Comparison of ENCODE assay signal across 9 cellular contexts in genomic region chrX:3548743-3549441, GRCh38.
DNase-seq lines count a peak whose midpoint lies in the region; ATAC-seq and TF ChIP-seq lines count a peak whose summit lies in the region.
"Had no signal": no experiment of that assay in that cellular context is flagged by ENCODE, and none has a peak within 500 bp of the region (broad histone marks: within the 10 kb centered on the region; RNA-seq: fewer than 3 reads in every experiment).

No MANE protein-coding gene starts in this region.

- peak; percentile 42 for ATAC-seq in mucosa of descending colon
- no peak for ATAC-seq in stimulated activated memory B cell treated with anti-CD40 and anti-IgM and Interleukin-4, amounts not matched to agents 10 μg/mL and 1 μg/mL and 100 μg/mL, for 72 hours
- ATAC-seq in HG02870 (IDR thresholded peaks at IDR 0.05; ENCODE audit: unreplicated experiment) = no peak
- ATAC-seq in activated CD4-positive, CD25-positive, alpha-beta regulatory T cell treated with anti-CD3 and anti-CD28 coated beads, Interleukin-2, amount 50 U/mL, for 24 hours = no peak

- TF ChIP-seq CTCF in mammary epithelial cell (conservative IDR thresholded peaks at IDR 0.05 in 1 of 2, IDR thresholded peaks at IDR 0.05 in 1 of 2; ENCODE audit: extremely low read depth in 1 of 2, insufficient read depth in 1 of 2, low read depth in 1 of 2, low read length in 2 of 2) (peak; percentile 22 to 47), mucosa of descending colon (IDR thresholded peaks at IDR 0.05) (no peak)

- intact Hi-C loops in mammary epithelial cell (cut with micrococcal nuclease) = loop anchor here (1.0 to 5.0 kb wide), 3 partner anchors 304 to 512 kb away; no protein-coding TSS in a partner anchor
- intact Hi-C loops in mucosa of descending colon (cut with DNase I, micrococcal nuclease) = no loop called here

- peak overlapping the region; percentile 62 for H3K4me2 ChIP-seq in mammary epithelial cell (ENCODE audit: insufficient read depth, low read depth, low read length)

- H3K4me1 ChIP-seq in mammary epithelial cell (ENCODE audit: insufficient read depth, low read length) = peaks cover 8% of the 10 kb centered on the region
- no peaks in the 10 kb centered on the region for H3K4me1 ChIP-seq in mucosa of descending colon (ENCODE audit: low read depth)

- no peaks in the 10 kb centered on the region for H3K36me3 Mint-ChIP-seq in stimulated activated memory B cell treated with anti-CD40 and anti-IgM and Interleukin-4, amounts not matched to agents 10 μg/mL and 1 μg/mL and 100 μg/mL, for 72 hours

- H3K9me3 ChIP-seq in mammary epithelial cell (replicated peaks; ENCODE audit: insufficient read depth, low read length) (no peaks in the 10 kb centered on the region), mucosa of descending colon (no peaks in the 10 kb centered on the region)

- DNase-seq in COLO829 (ENCODE audit: low spot score) (peak; percentile 34), NCI-H226 (peak; percentile 47), mammary epithelial cell (peak; percentile 34), mucosa of descending colon (peak in 1 of 3 donors; percentile 1)
- no peak for DNase-seq in activated CD8-positive, alpha-beta memory T cell treated with anti-CD3 and anti-CD28 coated beads for 24 hours

- WGBS in mammary epithelial cell (ENCODE audit: low coverage, missing lambda C conversion rate) = 21% methylated on average over 17 of the region's 17 CpGs

- dilution Hi-C loops in mammary epithelial cell (cut with HindIII; ENCODE audit: low sequenced_read_pairs) = no loop called here

- no peak overlapping the region for H3K27ac ChIP-seq in mammary epithelial cell (ENCODE audit: insufficient read depth, low read depth, low read length)

- H2AFZ ChIP-seq in mammary epithelial cell (ENCODE audit: low read depth, low read length) = peak overlapping the region; percentile 66

- H3K4me3 ChIP-seq in mammary epithelial cell (replicated peaks in 1 of 3; ENCODE audit: insufficient read depth in 1 of 3, low read depth in 2 of 3, low read length in 3 of 3) (peak overlapping the region; percentile 12 to 35 (median 27)), mucosa of descending colon (no peak overlapping the region)

- BruUV-seq in mammary epithelial cell (replicated peaks; lab: Mats Ljungman, UMichigan) = no TSS peak

- H3K27me3 Mint-ChIP-seq in stimulated activated memory B cell treated with anti-CD40 and anti-IgM and Interleukin-4, amounts not matched to agents 10 μg/mL and 1 μg/mL and 100 μg/mL, for 72 hours = peaks cover 10% of the 10 kb centered on the region
- H3K27me3 Mint-ChIP-seq: central memory CD8-positive, alpha-beta T cell had no signal

- no peaks in the 10 kb centered on the region for H3K27me3 ChIP-seq in mammary epithelial cell (ENCODE audit: insufficient read depth, low read length)

- H3K79me2 ChIP-seq in mammary epithelial cell (ENCODE audit: insufficient read depth, low read length) = no peaks in the 10 kb centered on the region

- no peaks in the 10 kb centered on the region for H3K4me1 Mint-ChIP-seq in stimulated activated memory B cell treated with anti-CD40 and anti-IgM and Interleukin-4, amounts not matched to agents 10 μg/mL and 1 μg/mL and 100 μg/mL, for 72 hours
- H3K4me1 Mint-ChIP-seq: central memory CD8-positive, alpha-beta T cell had no signal

- peaks cover 2% of the 10 kb centered on the region for H3K9me3 Mint-ChIP-seq in stimulated activated memory B cell treated with anti-CD40 and anti-IgM and Interleukin-4, amounts not matched to agents 10 μg/mL and 1 μg/mL and 100 μg/mL, for 72 hours
- H3K9me3 Mint-ChIP-seq: central memory CD8-positive, alpha-beta T cell had no signal

- no peak overlapping the region for H3K4me3 Mint-ChIP-seq in stimulated activated memory B cell treated with anti-CD40 and anti-IgM and Interleukin-4, amounts not matched to agents 10 μg/mL and 1 μg/mL and 100 μg/mL, for 72 hours
- H3K4me3 Mint-ChIP-seq: central memory CD8-positive, alpha-beta T cell had no signal

- no peak overlapping the region for H3K27ac Mint-ChIP-seq in stimulated activated memory B cell treated with anti-CD40 and anti-IgM and Interleukin-4, amounts not matched to agents 10 μg/mL and 1 μg/mL and 100 μg/mL, for 72 hours

- H4K20me1 ChIP-seq in mammary epithelial cell (ENCODE audit: insufficient read depth, low read length) = no peaks in the 10 kb centered on the region

- H3K9ac ChIP-seq in mammary epithelial cell (ENCODE audit: insufficient read depth, low read length) = no peak overlapping the region

- in situ Hi-C loops in mammary epithelial cell (cut with MboI; ENCODE audit: low sequenced_read_pairs in 2 of 2) = loop anchor here in 1 of 2 donors (10.0 kb wide), 1 partner anchor 304 kb away; no protein-coding TSS in a partner anchor

- no peaks in the 10 kb centered on the region for H3K36me3 ChIP-seq in mammary epithelial cell (ENCODE audit: insufficient read depth, low read length)
- no peaks in the 10 kb centered on the region for H3K36me3 ChIP-seq in mucosa of descending colon (ENCODE audit: low read depth)

- CTCF ChIA-PET in mammary epithelial cell (lab: Charles Lee; ENCODE audit: low non-redundant PET) = interaction anchor here (0.5 to 0.9 kb wide), 7 partner anchors 162 to 514 kb away, joined by 3 to 8 read pairs (median 4); partner anchors contain the start of gene MXRA5
